Comparison of ENCODE assay signal across 31 cellular contexts in genomic region chr17:49823614-49824013, GRCh38. TPM values are rescaled to one million over a fixed set of nuclear protein-coding genes. Genes with fewer than 3 reads are reported as not detected.
DNase-seq lines count a peak whose midpoint lies in the region; ATAC-seq, FAIRE-seq and TF ChIP-seq lines count a peak whose summit lies in the region.
"Had no signal": no experiment of that assay in that cellular context is flagged by ENCODE, and none has a peak within 500 bp of the region (broad histone marks: within the 10 kb centered on the region; RNA-seq: fewer than 3 reads in every experiment).

No MANE protein-coding gene starts in this region.

- no peak for TF ChIP-seq EP300 in K562 (IDR thresholded peaks at IDR 0.05; ENCODE audit: low read length)

- H3K36me3 ChIP-seq in K562 (ENCODE audit: control insufficient read depth, insufficient read depth, low read length): peaks cover 93% of the 10 kb centered on the region

- H3K9me1 ChIP-seq in K562 (ENCODE audit: control insufficient read depth, insufficient read depth, low read length): no peaks in the 10 kb centered on the region

- TF ChIP-seq CTCF in AG10803 (conservative IDR thresholded peaks at IDR 0.05; ENCODE audit: low read length): no peak
- TF ChIP-seq CTCF in HFFc6 (IDR thresholded peaks at IDR 0.05): no peak
- TF ChIP-seq CTCF in K562 (IDR thresholded peaks at IDR 0.05 in 2 of 3, conservative IDR thresholded peaks at IDR 0.05 in 1 of 3; ENCODE audit: insufficient read depth in 2 of 3, low read depth in 1 of 3, low read length in 3 of 3): no peak

- no peak overlapping the region for H2AFZ ChIP-seq in K562 (ENCODE audit: low read depth, low read length)
- H2AFZ ChIP-seq: parathyroid adenoma had no signal

- no peak overlapping the region for H3K4me3 Mint-ChIP-seq in HFFc6
- H3K4me3 Mint-ChIP-seq: activated CD4-positive, alpha-beta T cell treated with anti-CD3 and anti-CD28 coated beads, Interleukin-2, amount 10 ng/mL, durations not matched to agents 24 days and 14 days; activated CD8-positive, alpha-beta memory T cell treated with anti-CD3 and anti-CD28 coated beads, Interleukin-2, amount 10 ng/mL, durations not matched to agents 7 days and 5 days; nephron; T-helper 1 cell treated with Interleukin-12 subunit alpha and Interleukin-12 subunit beta and Interleukin-4 antibody, amounts not matched to agents 30 μg/mL and 1 μg/mL, for 36 hours had no signal

- POLR2A ChIA-PET in K562 (lab: Yijun Ruan, JAX): interaction anchor here (0.6 kb wide), 2 partner anchors 12 to 28 kb away, joined by 3 to 4 read pairs; no protein-coding TSS in a partner anchor

- no peaks in the 10 kb centered on the region for H3K4me1 ChIP-seq in K562 (replicated peaks in 1 of 2; ENCODE audit: control insufficient read depth in 2 of 2, insufficient read depth in 2 of 2, low read length in 2 of 2)

- 0 out of 3 replicates have a peak, but pooled peaks cover 3% of the 10 kb centered on the region for H3K79me2 ChIP-seq in K562 (ENCODE audit: control insufficient read depth, insufficient read depth, low read length)

- ATAC-seq in K562 (no peak), HG03354 (IDR thresholded peaks at IDR 0.05; ENCODE audit: poor library complexity, severe bottlenecking, unreplicated experiment) (no peak)
- ATAC-seq: activated CD8-positive, alpha-beta memory T cell treated with anti-CD3 and anti-CD28 coated beads, Interleukin-2, amount 10 ng/mL, durations not matched to agents 7 days and 5 days; activated naive CD4-positive, alpha-beta T cell treated with anti-CD3 and anti-CD28 coated beads, Interleukin-2, amount 50 U/mL, for 72 hours had no signal

- CTCF ChIA-PET in K562 (lab: Yijun Ruan, JAX; ENCODE audit: low intra/inter-chr PET ratio): no interaction called here

- peak; percentile 81 for DNase-seq in AG10803 (ENCODE audit: low read depth)
- peak; percentile 25 for DNase-seq in HFFc6
- DNase-seq in K562 (ENCODE audit: extremely low read depth in 1 of 4, low spot score in 3 of 4): no peak
- peak; percentile 52 for DNase-seq in non-pigmented ciliary epithelial cell (ENCODE audit: low read depth)
- no peak for DNase-seq in GM12891 (ENCODE audit: insufficient read length, low spot score)
- no peak for DNase-seq in AG08395 (ENCODE audit: low spot score)
- no peak for DNase-seq in NK-92 treated with Interleukin-12 subunit alpha and Interleukin-12 subunit beta, amount 100 ng/mL, for 24 hours (lab: John Stamatoyannopoulos, UW)
- DNase-seq: activated CD4-positive, alpha-beta T cell treated with anti-CD3 and anti-CD28 coated beads, Interleukin-2, amount 10 ng/mL, durations not matched to agents 24 days and 14 days; activated CD8-positive, alpha-beta memory T cell treated with anti-CD3 and anti-CD28 coated beads, Interleukin-2, amount 10 ng/mL, durations not matched to agents 7 days and 5 days; brain microvascular endothelial cell; DMS53; left lung; midbrain; MM.1S; NCI-H146; NCI-H2171 treated with DMSO at 0.1 percent for 48 hours; NCI-H526; upper lobe of left lung had no signal

- FAIRE-seq in K562 (lab: Jason Lieb, UNC): no peak
- no peak for FAIRE-seq in GM12891 (lab: Jason Lieb, UNC)
- FAIRE-seq: colon, endometrium, GM12892 had no signal

- WGBS in K562 (ENCODE audit: insufficient coverage, low coverage, missing lambda C conversion rate): 97% methylated on average over 2 of the region's 2 CpGs

- no peak overlapping the region for H3K4me2 ChIP-seq in K562 (ENCODE audit: insufficient read depth, low read length)

- BruUV-seq in K562 (replicated peaks; lab: Mats Ljungman, UMichigan): no TSS peak

- H3K27me3 ChIP-seq in K562 (ENCODE audit: control insufficient read depth in 2 of 2, insufficient read depth in 2 of 2, low read length in 2 of 2): no peaks in the 10 kb centered on the region
- H3K27me3 ChIP-seq: brain microvascular endothelial cell, left lung, upper lobe of left lung had no signal

- H3K27ac ChIP-seq in K562 (ENCODE audit: extremely low read depth, low read depth, low read length): no peak overlapping the region
- H3K27ac ChIP-seq: brain microvascular endothelial cell, HL-60, left lung, parathyroid adenoma, upper lobe of left lung had no signal

- H3K9ac ChIP-seq in K562 (ENCODE audit: insufficient read depth in 1 of 2, low read depth in 2 of 2, low read length in 2 of 2): no peak overlapping the region
- H3K9ac ChIP-seq: parathyroid adenoma had no signal

- TF ChIP-seq POLR2A in K562 (conservative IDR thresholded peaks at IDR 0.05) (no peak), GM12891 (IDR thresholded peaks at IDR 0.05; ENCODE audit: low read depth, low read length) (no peak)

- no peak overlapping the region for H3K27ac Mint-ChIP-seq in HFFc6
- H3K27ac Mint-ChIP-seq: activated CD4-positive, alpha-beta T cell treated with anti-CD3 and anti-CD28 coated beads, Interleukin-2, amount 10 ng/mL, durations not matched to agents 24 days and 14 days; activated CD8-positive, alpha-beta memory T cell treated with anti-CD3 and anti-CD28 coated beads, Interleukin-2, amount 10 ng/mL, durations not matched to agents 7 days and 5 days; activated naive CD4-positive, alpha-beta T cell treated with anti-CD3 and anti-CD28 coated beads, Interleukin-2, amount 50 U/mL, for 72 hours; nephron; T-helper 1 cell treated with Interleukin-12 subunit alpha and Interleukin-12 subunit beta and Interleukin-4 antibody, amounts not matched to agents 30 μg/mL and 1 μg/mL, for 36 hours had no signal

- peaks cover 58% of the 10 kb centered on the region for H3K36me3 Mint-ChIP-seq in HFFc6 (ENCODE audit: low read depth)

- no peaks in the 10 kb centered on the region for H3K9me3 Mint-ChIP-seq in HFFc6
- H3K9me3 Mint-ChIP-seq: activated CD4-positive, alpha-beta T cell treated with anti-CD3 and anti-CD28 coated beads, Interleukin-2, amount 10 ng/mL, durations not matched to agents 24 days and 14 days; activated naive CD4-positive, alpha-beta T cell treated with anti-CD3 and anti-CD28 coated beads, Interleukin-2, amount 50 U/mL, for 72 hours; nephron; T-helper 1 cell treated with Interleukin-12 subunit alpha and Interleukin-12 subunit beta and Interleukin-4 antibody, amounts not matched to agents 30 μg/mL and 1 μg/mL, for 36 hours had no signal

- no peak overlapping the region for H3K4me3 ChIP-seq in AG10803 (ENCODE audit: low read length)
- H3K4me3 ChIP-seq in K562: no peak overlapping the region
- H3K4me3 ChIP-seq: left lung, upper lobe of left lung had no signal

- no peaks in the 10 kb centered on the region; the same call in 1 of the 2 replicates for H3K27me3 Mint-ChIP-seq in HFFc6 (ENCODE audit: insufficient read depth)
- H3K27me3 Mint-ChIP-seq: activated CD4-positive, alpha-beta T cell treated with anti-CD3 and anti-CD28 coated beads, Interleukin-2, amount 10 ng/mL, durations not matched to agents 24 days and 14 days; activated CD8-positive, alpha-beta memory T cell treated with anti-CD3 and anti-CD28 coated beads, Interleukin-2, amount 10 ng/mL, durations not matched to agents 7 days and 5 days had no signal

- H3K9me3 ChIP-seq in K562 (replicated peaks; ENCODE audit: control insufficient read depth, insufficient read depth, low read depth, low read length): no peaks in the 10 kb centered on the region
- H3K9me3 ChIP-seq: left lung, upper lobe of left lung had no signal

- H3K4me1 Mint-ChIP-seq in HFFc6 (ENCODE audit: low read depth): peaks cover 27% of the 10 kb centered on the region
- H3K4me1 Mint-ChIP-seq: nephron had no signal

- TF ChIP-seq RAD21 in K562 (CRISPR knock-in tag; conservative IDR thresholded peaks at IDR 0.05 in 1 of 2, IDR thresholded peaks at IDR 0.05 in 1 of 2): no peak

- in situ Hi-C loops in K562 (cut with MboI): no loop called here

- H4K20me1 ChIP-seq in K562 (replicated peaks; ENCODE audit: control insufficient read depth, insufficient read depth, low read length): no peaks in the 10 kb centered on the region

- intact Hi-C loops in K562 (cut with micrococcal nuclease): no loop called here

RNA-seq across cellular contexts. Expression of gene TAC4, which starts 24.3 kb away (rescaled TPM):
- not detected for total RNA-seq in HFFc6 (2021; fragmentation: NEBNext Ultra II Directional; extraction: Animal tissue kit (Norgen Biotek cat#: 25700))
- not detected in 2 replicates for total RNA-seq in K562 (2011; cell fraction: chromatin; rRNA removed; ENCODE audit: low replicate concordance)
- not detected in 2 replicates for total RNA-seq in K562 (2011; cell fraction: nucleolus; rRNA removed)
- total RNA-seq in K562 (2011; cell fraction: nucleoplasm; rRNA removed): not detected in 2 replicates
- total RNA-seq in K562 (2014; rRNA removed) (not detected in 2 replicates), K562 (2014; rRNA removed; fragmentation: Illumina TruSeq; extraction: Trizol) (not detected in 2 replicates), K562 (2015; rRNA removed; fragmentation: Illumina TruSeq; extraction: Trizol) (not detected in 2 replicates), K562 (2021) (not detected in 2 replicates)
- polyA plus RNA-seq in K562 (2011; rRNA removed) (not detected in 2 replicates), K562 (2014; fragmentation: Illumina TruSeq; extraction: Trizol) (not detected in 2 replicates), K562 (2014; fragmentation: Nextera tagmentation; extraction: Ambion mirVana) (under 1 TPM in 1 of 2 experiments, not detected in 1; 0.17 TPM), K562 (2014; rRNA removed) (not detected in 2 replicates)
- not detected in 2 replicates for polyA plus RNA-seq in K562 (2011; cell fraction: cytosol; rRNA removed)
- not detected in 2 replicates for polyA plus RNA-seq in K562 (2011; cell fraction: nucleus; rRNA removed)
- polyA plus RNA-seq in K562 (2012): not detected in 2 replicates
- not detected in 2 replicates for polyA minus RNA-seq in K562 (2011; rRNA and poly(A)+ RNA removed)
- polyA minus RNA-seq in K562 (2011; cell fraction: cytosol; rRNA and poly(A)+ RNA removed): not detected in 2 replicates
- not detected in 2 replicates for polyA minus RNA-seq in K562 (2011; cell fraction: nucleus; rRNA and poly(A)+ RNA removed)
- not detected for polyA plus RNA-seq in GM12891 (2012; ENCODE audit: low read depth, missing spikeins)
- total RNA-seq: activated CD4-positive, alpha-beta T cell treated with anti-CD3 and anti-CD28 coated beads, Interleukin-2, amount 10 ng/mL, durations not matched to agents 24 days and 14 days; activated CD8-positive, alpha-beta memory T cell treated with anti-CD3 and anti-CD28 coated beads, Interleukin-2, amount 10 ng/mL, durations not matched to agents 7 days and 5 days; activated naive CD4-positive, alpha-beta T cell treated with anti-CD3 and anti-CD28 coated beads, Interleukin-2, amount 50 U/mL, for 72 hours; left lung; RPMI7951; sciatic nerve; SK-MEL-5; subcutaneous adipose tissue; upper lobe of left lung had no signal

RNA-seq across cellular contexts. Expression of gene KAT7, which starts 35.1 kb away (rescaled TPM):
- 10 to 100 TPM; 35.3 to 45.5 (median 36.5) TPM for total RNA-seq in HFFc6 (2021; fragmentation: NEBNext Ultra II Directional; extraction: Animal tissue kit (Norgen Biotek cat#: 25700))
- total RNA-seq in K562 (2011; cell fraction: chromatin; rRNA removed; ENCODE audit: low replicate concordance): 98.7 and 143 TPM in 2 replicates
- total RNA-seq in K562 (2011; cell fraction: nucleolus; rRNA removed): 42.4 and 42.8 TPM in 2 replicates
- 98.0 and 135 TPM in 2 replicates for total RNA-seq in K562 (2011; cell fraction: nucleoplasm; rRNA removed)
- total RNA-seq in K562 (2014; rRNA removed): 26.6 and 34.8 TPM in 2 replicates
- total RNA-seq in K562 (2014; rRNA removed; fragmentation: Illumina TruSeq; extraction: Trizol): 37.7 and 42.2 TPM in 2 replicates
- 35.6 and 36.1 TPM in 2 replicates for total RNA-seq in K562 (2015; rRNA removed; fragmentation: Illumina TruSeq; extraction: Trizol)
- total RNA-seq in K562 (2021): 52.8 and 57.3 TPM in 2 replicates
- 20.6 and 39.3 TPM in 2 replicates for polyA plus RNA-seq in K562 (2011; rRNA removed)
- 14.3 and 28.7 TPM in 2 replicates for polyA plus RNA-seq in K562 (2011; cell fraction: cytosol; rRNA removed)
- 53.9 and 59.1 TPM in 2 replicates for polyA plus RNA-seq in K562 (2011; cell fraction: nucleus; rRNA removed)
- 24.3 and 34.3 TPM in 2 replicates for polyA plus RNA-seq in K562 (2012)
- polyA plus RNA-seq in K562 (2014; fragmentation: Illumina TruSeq; extraction: Trizol): 36.1 and 39.1 TPM in 2 replicates
- 10 to 100 TPM; 10.8 to 10.9 TPM for polyA plus RNA-seq in K562 (2014; fragmentation: Nextera tagmentation; extraction: Ambion mirVana)
- polyA plus RNA-seq in K562 (2014; rRNA removed): 18.3 and 20.5 TPM in 2 replicates
- polyA minus RNA-seq in K562 (2011; rRNA and poly(A)+ RNA removed): 52.7 and 64.3 TPM in 2 replicates
- polyA minus RNA-seq in K562 (2011; cell fraction: cytosol; rRNA and poly(A)+ RNA removed): 34.6 and 39.4 TPM in 2 replicates
- polyA minus RNA-seq in K562 (2011; cell fraction: nucleus; rRNA and poly(A)+ RNA removed): 31.5 and 52.3 TPM in 2 replicates
- 24.2 TPM for polyA plus RNA-seq in GM12891 (2012; ENCODE audit: low read depth, missing spikeins)

RNA-seq across cellular contexts. Expression of gene FAM117A, which starts 59.7 kb away (rescaled TPM):
- total RNA-seq in HFFc6 (2021; fragmentation: NEBNext Ultra II Directional; extraction: Animal tissue kit (Norgen Biotek cat#: 25700)): 1 to 10 TPM in 1 of 6 experiments, under 1 TPM in 5; 0.23 to 1.1 (median 0.57) TPM
- 36.1 and 63.6 TPM in 2 replicates for total RNA-seq in K562 (2011; cell fraction: chromatin; rRNA removed; ENCODE audit: low replicate concordance)
- total RNA-seq in K562 (2011; cell fraction: nucleolus; rRNA removed): 46.1 and 47.4 TPM in 2 replicates
- total RNA-seq in K562 (2011; cell fraction: nucleoplasm; rRNA removed): 43.6 and 73.7 TPM in 2 replicates
- 36.6 and 53.7 TPM in 2 replicates for total RNA-seq in K562 (2014; rRNA removed)
- 17.2 and 17.4 TPM in 2 replicates for total RNA-seq in K562 (2014; rRNA removed; fragmentation: Illumina TruSeq; extraction: Trizol)
- 29.9 and 31.6 TPM in 2 replicates for total RNA-seq in K562 (2015; rRNA removed; fragmentation: Illumina TruSeq; extraction: Trizol)
- 57.1 and 60.6 TPM in 2 replicates for total RNA-seq in K562 (2021)
- polyA plus RNA-seq in K562 (2011; rRNA removed): 40.4 and 70.5 TPM in 2 replicates
- 42.0 and 64.7 TPM in 2 replicates for polyA plus RNA-seq in K562 (2011; cell fraction: cytosol; rRNA removed)
- polyA plus RNA-seq in K562 (2011; cell fraction: nucleus; rRNA removed): 39.9 and 55.6 TPM in 2 replicates
- polyA plus RNA-seq in K562 (2012): 40.1 and 94.9 TPM in 2 replicates
- polyA plus RNA-seq in K562 (2014; fragmentation: Illumina TruSeq; extraction: Trizol): 78.9 and 79.7 TPM in 2 replicates
- 1 to 10 TPM; 3.1 to 4.7 TPM for polyA plus RNA-seq in K562 (2014; fragmentation: Nextera tagmentation; extraction: Ambion mirVana)
- polyA plus RNA-seq in K562 (2014; rRNA removed): 62.9 and 65.9 TPM in 2 replicates
- 19.7 and 22.8 TPM in 2 replicates for polyA minus RNA-seq in K562 (2011; rRNA and poly(A)+ RNA removed)
- polyA minus RNA-seq in K562 (2011; cell fraction: cytosol; rRNA and poly(A)+ RNA removed): 29.9 and 30.1 TPM in 2 replicates
- 22.2 and 22.9 TPM in 2 replicates for polyA minus RNA-seq in K562 (2011; cell fraction: nucleus; rRNA and poly(A)+ RNA removed)
- polyA plus RNA-seq in GM12891 (2012; ENCODE audit: low read depth, missing spikeins): 24.3 TPM

Comparison
In these comparisons a context has a peak if more than half of its experiments do, and no peak if none do; other contexts are left out.
1. DNase-seq: peak in AG10803 (single experiment), HFFc6 (single experiment) and non-pigmented ciliary epithelial cell (single experiment); none in K562 (0 of 4), GM12891 (single experiment), AG08395 (single experiment) and NK-92 treated with Interleukin-12 subunit alpha and Interleukin-12 subunit beta, amount 100 ng/mL, for 24 hours (single experiment).
2. RNA of gene FAM117A, which starts 59.7 kb away (total RNA-seq): 17.2 to 73.7 TPM in K562; 0.23 to 1.1 TPM in HFFc6; every median in the first group is over 4 times any median in the second.